20 cellular contexts compared by ENCODE assay signal in genomic region chr14:99991306-99991705, GRCh38.
A peak's percentile ranks its signal among the peaks of the same experiment; 100 is the strongest.
DNase-seq lines count a peak whose midpoint lies in the region; ATAC-seq, FAIRE-seq and TF ChIP-seq lines count a peak whose summit lies in the region.
"Had no signal": no experiment of that assay in that cellular context is flagged by ENCODE, and none has a peak within 500 bp of the region (broad histone marks: within the 10 kb centered on the region; RNA-seq: fewer than 3 reads in every experiment).

No MANE protein-coding gene starts in this region.

- no peaks in the 10 kb centered on the region for H3K79me2 ChIP-seq in fibroblast of lung (ENCODE audit: control insufficient read depth, insufficient read depth, low read length)

- DNase-seq in SK-N-MC (ENCODE audit: low read depth, low spot score) (no peak), fibroblast of lung (ENCODE audit: low read depth in 2 of 2) (no peak), small intestine (no peak)
- DNase-seq in activated T-helper 1 cell treated with anti-CD3 and anti-CD28 coated beads, Interleukin-12 subunit alpha, Interleukin-12 subunit beta, Interleukin-2, Interleukin-4 antibody, amounts not matched to agents 30 ng/mL and 10 ng/mL and 1 ng/mL, durations not matched to agents 14 hours and 24 hours and 36 hours (ENCODE audit: low spot score), result no peak
- no peak for DNase-seq in stimulated activated CD4-positive, alpha-beta T cell treated with anti-CD3 and anti-CD28 coated beads, Interleukin-4, amount 100 ng/mL, for 1 hour
- DNase-seq: AML-193; Caco-2; CD4-positive, alpha-beta T cell; DMS79; GDM1 had no signal

- H3K4me1 ChIP-seq in fibroblast of lung (ENCODE audit: control insufficient read depth, extremely low read depth, insufficient read depth, low read length) (peaks cover 4% of the 10 kb centered on the region), small intestine (ENCODE audit: control insufficient read depth in 2 of 2, insufficient read depth in 1 of 2, low read depth in 1 of 2, low read length in 1 of 2) (peaks cover 0 to 5% of the 10 kb centered on the region in 2 donors)
- H3K4me1 ChIP-seq: Caco-2, HAP-1 had no signal

- H3K9me3 Mint-ChIP-seq in activated T-helper 1 cell treated with anti-CD3 and anti-CD28 coated beads, Interleukin-12 subunit alpha, Interleukin-12 subunit beta, Interleukin-2, Interleukin-4 antibody, amounts not matched to agents 30 ng/mL and 10 ng/mL and 1 ng/mL, durations not matched to agents 14 hours and 24 hours and 36 hours, result peaks cover 3% of the 10 kb centered on the region
- H3K9me3 Mint-ChIP-seq: CD4-positive, alpha-beta T cell had no signal

- peaks cover 7% of the 10 kb centered on the region for H3K4me1 Mint-ChIP-seq in activated T-helper 1 cell treated with anti-CD3 and anti-CD28 coated beads, Interleukin-12 subunit alpha, Interleukin-12 subunit beta, Interleukin-2, Interleukin-4 antibody, amounts not matched to agents 30 ng/mL and 10 ng/mL and 1 ng/mL, durations not matched to agents 14 hours and 24 hours and 36 hours (ENCODE audit: low read depth)

- peaks cover 5% of the 10 kb centered on the region; the same call in 1 of the 2 replicates for H3K36me3 ChIP-seq in SK-N-MC (ENCODE audit: insufficient read depth, low read length)
- no peaks in the 10 kb centered on the region for H3K36me3 ChIP-seq in fibroblast of lung (ENCODE audit: control insufficient read depth, insufficient read depth, low read length)
- no peaks in the 10 kb centered on the region for H3K36me3 ChIP-seq in small intestine (ENCODE audit: control insufficient read depth in 2 of 2, insufficient read depth in 2 of 2, low read length in 2 of 2)
- H3K36me3 ChIP-seq: HAP-1 had no signal

- peaks cover 32% of the 10 kb centered on the region for H3K27me3 Mint-ChIP-seq in activated T-helper 1 cell treated with anti-CD3 and anti-CD28 coated beads, Interleukin-12 subunit alpha, Interleukin-12 subunit beta, Interleukin-2, Interleukin-4 antibody, amounts not matched to agents 30 ng/mL and 10 ng/mL and 1 ng/mL, durations not matched to agents 14 hours and 24 hours and 36 hours (ENCODE audit: insufficient read depth)
- H3K27me3 Mint-ChIP-seq: CD4-positive, alpha-beta T cell had no signal

- ATAC-seq in HG02759 (IDR thresholded peaks at IDR 0.05; ENCODE audit: unreplicated experiment), result no peak

- H3K4me3 ChIP-seq in SK-N-MC, result no peak overlapping the region
- no peak overlapping the region for H3K4me3 ChIP-seq in fibroblast of lung (replicated peaks in 1 of 4; ENCODE audit: control extremely low read depth in 1 of 4, insufficient read depth in 1 of 4, low read depth in 3 of 4, low read length in 4 of 4)
- no peak overlapping the region for H3K4me3 ChIP-seq in small intestine (ENCODE audit: low read depth in 1 of 2, low read length in 2 of 2)
- H3K4me3 ChIP-seq: HAP-1, K562 had no signal

- peak overlapping the region; percentile 29 for H3K4me2 ChIP-seq in fibroblast of lung (ENCODE audit: extremely low read depth, insufficient read depth, low read length)

- TF ChIP-seq CTCF in fibroblast of lung (conservative IDR thresholded peaks at IDR 0.05 in 1 of 2, IDR thresholded peaks at IDR 0.05 in 1 of 2; ENCODE audit: low read depth in 1 of 2, low read length in 2 of 2), result no peak

- no peaks in the 10 kb centered on the region; the same call in 1 of the 2 replicates for H3K9me3 ChIP-seq in SK-N-MC (ENCODE audit: low read depth, low read length)
- H3K9me3 ChIP-seq in fibroblast of lung (ENCODE audit: control insufficient read depth, insufficient read depth, low read depth, low read length), result no peaks in the 10 kb centered on the region
- H3K9me3 ChIP-seq in small intestine (ENCODE audit: control insufficient read depth, low read depth), result no peaks in the 10 kb centered on the region
- H3K9me3 ChIP-seq: Caco-2, HAP-1 had no signal

- 71 to 91% (median 81%) methylated on average over 6 of the region's 6 CpGs for WGBS in small intestine, 3 donors

- no peak overlapping the region for H3K27ac Mint-ChIP-seq in activated T-helper 1 cell treated with anti-CD3 and anti-CD28 coated beads, Interleukin-12 subunit alpha, Interleukin-12 subunit beta, Interleukin-2, Interleukin-4 antibody, amounts not matched to agents 30 ng/mL and 10 ng/mL and 1 ng/mL, durations not matched to agents 14 hours and 24 hours and 36 hours
- H3K27ac Mint-ChIP-seq: CD4-positive, alpha-beta T cell had no signal

- H3K9ac ChIP-seq in SK-N-MC (ENCODE audit: insufficient read length) (no peak overlapping the region), fibroblast of lung (ENCODE audit: insufficient read depth, low read length) (no peak overlapping the region)

- H3K36me3 Mint-ChIP-seq in activated T-helper 1 cell treated with anti-CD3 and anti-CD28 coated beads, Interleukin-12 subunit alpha, Interleukin-12 subunit beta, Interleukin-2, Interleukin-4 antibody, amounts not matched to agents 30 ng/mL and 10 ng/mL and 1 ng/mL, durations not matched to agents 14 hours and 24 hours and 36 hours (ENCODE audit: low read depth), result no peaks in the 10 kb centered on the region

- H2AFZ ChIP-seq in fibroblast of lung (ENCODE audit: low read length), result no peak overlapping the region

- H3K4me3 Mint-ChIP-seq in activated T-helper 1 cell treated with anti-CD3 and anti-CD28 coated beads, Interleukin-12 subunit alpha, Interleukin-12 subunit beta, Interleukin-2, Interleukin-4 antibody, amounts not matched to agents 30 ng/mL and 10 ng/mL and 1 ng/mL, durations not matched to agents 14 hours and 24 hours and 36 hours, result no peak overlapping the region
- H3K4me3 Mint-ChIP-seq: CD4-positive, alpha-beta T cell had no signal

- peak overlapping the region; percentile 65; the same call in 1 of the 2 replicates for H3K27ac ChIP-seq in SK-N-MC
- no peak overlapping the region for H3K27ac ChIP-seq in fibroblast of lung (ENCODE audit: insufficient read depth, low read length)
- no peak overlapping the region for H3K27ac ChIP-seq in small intestine (ENCODE audit: low read depth in 1 of 2, low read length in 1 of 2)
- H3K27ac ChIP-seq: C4-2B, HL-60 had no signal

- FAIRE-seq in small intestine (lab: Jason Lieb, UNC), result peak; percentile 19
- FAIRE-seq: A204.1, D721Med, GM12892, GM18507, H1, K562 had no signal

- intact Hi-C loops in activated T-helper 1 cell treated with anti-CD3 and anti-CD28 coated beads, Interleukin-12 subunit alpha, Interleukin-12 subunit beta, Interleukin-2, Interleukin-4 antibody, amounts not matched to agents 30 ng/mL and 10 ng/mL and 1 ng/mL, durations not matched to agents 14 hours and 24 hours and 36 hours (cut with micrococcal nuclease), result no loop called here

- no peaks in the 10 kb centered on the region for H4K20me1 ChIP-seq in fibroblast of lung (ENCODE audit: control insufficient read depth, extremely low read depth, insufficient read depth, low read length)

- no peaks in the 10 kb centered on the region for H3K27me3 ChIP-seq in fibroblast of lung (ENCODE audit: control insufficient read depth, insufficient read depth, low read length)
- no peaks in the 10 kb centered on the region for H3K27me3 ChIP-seq in small intestine (ENCODE audit: control insufficient read depth in 2 of 2, insufficient read depth in 2 of 2, low read length in 2 of 2)
